8 cellular contexts compared by ENCODE assay signal in genomic region chr1:166166701-166167394, GRCh38. TPM values are rescaled to one million over a fixed set of nuclear protein-coding genes. Genes with fewer than 3 reads are reported as not detected.
DNase-seq lines count a peak whose midpoint lies in the region; ATAC-seq and TF ChIP-seq lines count a peak whose summit lies in the region.

Gene FAM78B, minus strand, starts transcription at chr1:166167001. Its CDS starts 753 bp downstream, at chr1:166166248.

- no peak within 1 kb of the TSS for H3K23ac ChIP-seq in mesenchymal stem cell (ENCODE audit: low read length in 2 of 2)

- peak within 1 kb of the TSS; percentile 47 for H2AFZ ChIP-seq in mesenchymal stem cell (ENCODE audit: low read depth, low read length)

- H3K4me2 ChIP-seq in mesenchymal stem cell (ENCODE audit: low read length, poor library complexity, severe bottlenecking): peak within 1 kb of the TSS; percentile 81

- no peak for TF ChIP-seq CTCF in AG04449 (IDR thresholded peaks at IDR 0.05; ENCODE audit: insufficient read depth, low read length, missing control alignments)

- H3K4me3 ChIP-seq in AG04449 (ENCODE audit: low read depth, low read length) (peak within 1 kb of the TSS; percentile 60), endocrine pancreas (ENCODE audit: control insufficient read depth, insufficient read depth, low read length) (peak within 1 kb of the TSS; percentile 75), mesenchymal stem cell (ENCODE audit: insufficient read depth in 1 of 2, low read depth in 1 of 2, low read length in 2 of 2) (peak within 1 kb of the TSS; percentile 62 to 85)

- H3K27ac ChIP-seq in mesenchymal stem cell (ENCODE audit: low read length, poor library complexity, severe bottlenecking): no peak within 1 kb of the TSS

- no peak within 1 kb of the TSS for H4K91ac ChIP-seq in mesenchymal stem cell (ENCODE audit: low read length)

- H4K8ac ChIP-seq in mesenchymal stem cell (ENCODE audit: low read length): peak within 1 kb of the TSS; percentile 37

- H3K9me3 ChIP-seq in endocrine pancreas (ENCODE audit: control insufficient read depth, low read length) (no peaks in the 10 kb centered on the region), mesenchymal stem cell (ENCODE audit: control insufficient read depth, low read length) (no peaks in the 10 kb centered on the region)

- POLR2A ChIA-PET in AG04449 (lab: Yijun Ruan, JAX): no interaction called here

- peak within 1 kb of the TSS in 1 of 2 experiments; percentile 93 for H3K14ac ChIP-seq in mesenchymal stem cell (ENCODE audit: low read length in 2 of 2)

- no peaks in the 10 kb centered on the region for H3K27me3 ChIP-seq in endocrine pancreas (ENCODE audit: control insufficient read depth, insufficient read depth, low read length)
- peaks cover 34 to 55% of the 10 kb centered on the region in 2 experiments for H3K27me3 ChIP-seq in mesenchymal stem cell (ENCODE audit: control insufficient read depth in 1 of 2, insufficient read depth in 1 of 2, low read length in 2 of 2)

- no peaks in the 10 kb centered on the region for H3K36me3 ChIP-seq in endocrine pancreas (ENCODE audit: control insufficient read depth, insufficient read depth, low read length)
- H3K36me3 ChIP-seq in mesenchymal stem cell (ENCODE audit: control insufficient read depth in 1 of 2, insufficient read depth in 2 of 2, low read depth in 1 of 2, low read length in 2 of 2): peaks cover 0 to 3% of the 10 kb centered on the region in 2 experiments

- H2BK120ac ChIP-seq in mesenchymal stem cell (ENCODE audit: low read depth, low read length): no peak within 1 kb of the TSS

- DNase-seq in AG04449 (ENCODE audit: low read depth, low spot score): no peak
- peak; percentile 89 for DNase-seq in NCI-H69 (lab: John Stamatoyannopoulos, UW)
- DNase-seq in activated CD8-positive, alpha-beta memory T cell treated with anti-CD3 and anti-CD28 coated beads for 1 hour (ENCODE audit: extremely low read depth in 1 of 2, low read depth in 1 of 2): peak; percentile 1 to 29
- DNase-seq in mesenchymal stem cell: peak; percentile 2
- DNase-seq in stimulated activated CD8-positive, alpha-beta memory T cell treated with anti-CD3 and anti-CD28 coated beads, Interleukin-15, amount 100 ng/mL, for 48 hours (ENCODE audit: low read depth in 2 of 2): peak; percentile 40 to 45

- no peak within 1 kb of the TSS for H2BK12ac ChIP-seq in mesenchymal stem cell (ENCODE audit: low read length in 2 of 2)

- no peak within 1 kb of the TSS for H2AK5ac ChIP-seq in mesenchymal stem cell (ENCODE audit: low read length, severe bottlenecking)

- CTCF ChIA-PET in AG04449 (lab: Yijun Ruan, JAX): interaction anchor here (2.1 kb wide), 1 partner anchor 242 kb away, joined by 6 read pairs; no protein-coding TSS in a partner anchor

- H2BK5ac ChIP-seq in mesenchymal stem cell (ENCODE audit: low read depth, low read length, poor library complexity, severe bottlenecking): no peak within 1 kb of the TSS

- peak within 1 kb of the TSS in 1 of 2 experiments; percentile 9 for H3K18ac ChIP-seq in mesenchymal stem cell (ENCODE audit: low read depth in 1 of 2, low read length in 2 of 2)

- H3K4me1 ChIP-seq in endocrine pancreas (ENCODE audit: control insufficient read depth, insufficient read depth, low read length) (no peaks in the 10 kb centered on the region), mesenchymal stem cell (ENCODE audit: control insufficient read depth, insufficient read depth, low read depth, low read length) (peaks cover 19% of the 10 kb centered on the region)

- peak within 1 kb of the TSS; percentile 67 for H2BK15ac ChIP-seq in mesenchymal stem cell (ENCODE audit: low read depth, poor library complexity, severe bottlenecking)

- WGBS in mesenchymal stem cell: 3% methylated on average over 40 of the region's 60 CpGs

- H3K4ac ChIP-seq in mesenchymal stem cell (ENCODE audit: low read depth in 1 of 2, low read length in 2 of 2): no peak within 1 kb of the TSS

- peak; percentile 27 for ATAC-seq in GM18861 (IDR thresholded peaks at IDR 0.05; ENCODE audit: unreplicated experiment)
- ATAC-seq in HG03066 (IDR thresholded peaks at IDR 0.05; ENCODE audit: low read depth, unreplicated experiment): peak; percentile 41

- H3K79me1 ChIP-seq in mesenchymal stem cell (replicated peaks; ENCODE audit: low read length, poor library complexity, severe bottlenecking): no peaks in the 10 kb centered on the region

- H3K9ac ChIP-seq in endocrine pancreas (ENCODE audit: control insufficient read depth, insufficient read depth, low read length) (peak within 1 kb of the TSS; percentile 67), mesenchymal stem cell (ENCODE audit: low read length) (peak within 1 kb of the TSS; percentile 79)

RNA-seq across cellular contexts. Expression of gene FAM78B, which starts in this region (rescaled TPM):
- polyA plus RNA-seq in mesenchymal stem cell (2013, experiment 1 of 2): not detected
- 0.03 TPM for polyA plus RNA-seq in mesenchymal stem cell (2013, experiment 2 of 2)
